In the genomic region with DNA sequence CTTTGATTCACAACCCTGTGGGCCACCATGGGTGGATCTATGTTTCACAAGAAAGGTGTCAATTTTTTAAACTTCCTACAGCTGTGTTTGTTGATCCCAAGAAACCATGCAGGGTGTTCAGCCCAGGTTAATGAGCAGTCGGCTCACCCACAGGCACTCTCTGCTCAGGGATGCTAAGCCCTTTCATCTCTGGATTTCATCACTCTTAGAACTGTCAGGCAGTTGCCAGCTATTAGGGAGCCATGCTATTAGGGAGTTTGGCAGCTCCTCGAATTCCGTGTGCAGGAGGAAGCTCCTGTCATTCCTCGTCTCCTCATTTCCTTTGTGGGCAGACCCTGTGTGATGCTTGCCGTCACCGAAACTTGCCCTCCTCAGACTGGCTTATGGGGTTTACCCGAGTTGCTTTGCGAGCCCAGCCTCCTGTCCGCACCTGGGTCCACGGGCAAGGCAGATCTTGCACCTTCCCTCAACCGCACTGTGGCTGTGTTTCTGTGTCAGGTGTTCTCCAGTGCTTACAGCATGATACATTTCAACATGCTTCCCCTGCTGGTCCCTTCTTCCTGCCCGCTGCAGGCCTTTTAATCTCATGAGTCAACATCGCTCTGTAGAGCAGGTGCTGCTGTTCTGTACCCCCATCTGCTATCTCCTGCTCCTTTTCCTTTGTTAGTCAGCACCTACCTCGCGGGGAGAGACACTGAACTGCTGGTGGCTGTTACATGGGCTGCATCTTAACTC, we compare ENCODE assay signal across 1 cellular context.
TF ChIP-seq lines count a peak whose summit lies in the region.

No MANE protein-coding gene starts in this region.

TF ChIP-seq in SK-N-SH treated with all-trans-retinoic acid at 6 μM for 48 hours, 23 proteins besides CTCF, POLR2A, EP300 and RAD21 (continued from another document):
- TF ChIP-seq, protein P1, sequence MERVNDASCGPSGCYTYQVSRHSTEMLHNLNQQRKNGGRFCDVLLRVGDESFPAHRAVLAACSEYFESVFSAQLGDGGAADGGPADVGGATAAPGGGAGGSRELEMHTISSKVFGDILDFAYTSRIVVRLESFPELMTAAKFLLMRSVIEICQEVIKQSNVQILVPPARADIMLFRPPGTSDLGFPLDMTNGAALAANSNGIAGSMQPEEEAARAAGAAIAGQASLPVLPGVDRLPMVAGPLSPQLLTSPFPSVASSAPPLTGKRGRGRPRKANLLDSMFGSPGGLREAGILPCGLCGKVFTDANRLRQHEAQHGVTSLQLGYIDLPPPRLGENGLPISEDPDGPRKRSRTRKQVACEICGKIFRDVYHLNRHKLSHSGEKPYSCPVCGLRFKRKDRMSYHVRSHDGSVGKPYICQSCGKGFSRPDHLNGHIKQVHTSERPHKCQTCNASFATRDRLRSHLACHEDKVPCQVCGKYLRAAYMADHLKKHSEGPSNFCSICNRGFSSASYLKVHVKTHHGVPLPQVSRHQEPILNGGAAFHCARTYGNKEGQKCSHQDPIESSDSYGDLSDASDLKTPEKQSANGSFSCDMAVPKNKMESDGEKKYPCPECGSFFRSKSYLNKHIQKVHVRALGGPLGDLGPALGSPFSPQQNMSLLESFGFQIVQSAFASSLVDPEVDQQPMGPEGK (CRISPR knock-in tag; IDR thresholded peaks at IDR 0.05; ENCODE audit: borderline replicate concordance), result no peak
- TF ChIP-seq ZNF8 (CRISPR knock-in tag; IDR thresholded peaks at IDR 0.05) (no peak), PPARA (CRISPR knock-in tag; IDR thresholded peaks at IDR 0.05; ENCODE audit: borderline replicate concordance) (no peak), ZC3H10 (CRISPR knock-in tag; IDR thresholded peaks at IDR 0.05) (no peak)
